In genomic region chr20:56511926-56512325, GRCh38 we compare ENCODE assay signal across 1 cellular context.
TF ChIP-seq lines count a peak whose summit lies in the region.

No MANE protein-coding gene starts in this region.

TF ChIP-seq in IMR-90, 13 proteins besides CTCF, POLR2A, EP300 and RAD21:
- TF ChIP-seq BHLHE40 (IDR thresholded peaks at IDR 0.05; ENCODE audit: low read depth, low read length) (no peak), CHD1 (IDR thresholded peaks at IDR 0.05; ENCODE audit: low read depth, low read length) (no peak), NFE2L2 (IDR thresholded peaks at IDR 0.05; ENCODE audit: low read depth, low read length) (no peak), CEBPB (IDR thresholded peaks at IDR 0.05; ENCODE audit: low read depth, low read length) (no peak), RFX5 (IDR thresholded peaks at IDR 0.05; ENCODE audit: low read depth, low read length) (no peak), USF2 (IDR thresholded peaks at IDR 0.05; ENCODE audit: low read depth, low read length) (no peak), MXI1 (IDR thresholded peaks at IDR 0.05; ENCODE audit: borderline replicate concordance, low read depth, low read length) (no peak), MAZ (IDR thresholded peaks at IDR 0.05; ENCODE audit: borderline replicate concordance, low read depth, low read length) (no peak), SMC3 (IDR thresholded peaks at IDR 0.05; ENCODE audit: low read depth, low read length) (no peak), MAFK (IDR thresholded peaks at IDR 0.05; ENCODE audit: low read depth, low read length) (no peak), RCOR1 (IDR thresholded peaks at IDR 0.05; ENCODE audit: insufficient replicate concordance, low read length) (no peak), ELK1 (IDR thresholded peaks at IDR 0.05; ENCODE audit: borderline replicate concordance, low read depth, low read length) (no peak)
